In genomic region chr17:2958706-2959222, GRCh38 we compare ENCODE assay signal across 21 cellular contexts.
DNase-seq lines count a peak whose midpoint lies in the region; ATAC-seq and TF ChIP-seq lines count a peak whose summit lies in the region.
"Had no signal": no experiment of that assay in that cellular context is flagged by ENCODE, and none has a peak within 500 bp of the region (broad histone marks: within the 10 kb centered on the region; RNA-seq: fewer than 3 reads in every experiment).

No MANE protein-coding gene starts in this region.

- H4K8ac ChIP-seq in mesendoderm (ENCODE audit: low read depth, low read length): no peak overlapping the region

- CTCF ChIA-PET in activated CD8-positive, alpha-beta memory T cell treated with anti-CD3 and anti-CD28 coated beads, Interleukin-2, amount 10 ng/mL, durations not matched to agents 7 days and 5 days (lab: Charles Lee): interaction anchor here (1.0 to 1.2 kb wide), 2 partner anchors 110 to 172 kb away, joined by 3 read pairs; no protein-coding TSS in a partner anchor
- CTCF ChIA-PET in Panc1 (lab: Charles Lee): no interaction called here

- peak; percentile 32 for DNase-seq in activated CD8-positive, alpha-beta memory T cell treated with anti-CD3 and anti-CD28 coated beads, Interleukin-2, amount 50 U/mL, for 48 hours
- DNase-seq in activated CD8-positive, alpha-beta memory T cell treated with anti-CD3 and anti-CD28 coated beads, Interleukin-2, amount 10 ng/mL, durations not matched to agents 7 days and 5 days: no peak
- DNase-seq in Panc1 (ENCODE audit: low read depth, low spot score) (no peak), mesendoderm (no peak), ureter (ENCODE audit: low spot score) (peak; percentile 30), amygdala (lab: John Stamatoyannopoulos, UW) (no peak), NCI-H510A (lab: John Stamatoyannopoulos, UW) (no peak)
- DNase-seq: activated CD4-positive, alpha-beta T cell treated with anti-CD3 and anti-CD28 coated beads, Interleukin-2, amount 10 ng/mL, durations not matched to agents 24 days and 14 days; activated naive CD8-positive, alpha-beta T cell treated with anti-CD3 and anti-CD28 coated beads for 36 hours; central memory CD4-positive, alpha-beta T cell; kidney; lower lobe of right lung; NCI-H1092; NCI-H2081; NCI-H510A treated with DMSO at 0.1 percent for 48 hours; RPMI8226; stimulated activated CD8-positive, alpha-beta memory T cell treated with anti-CD3 and anti-CD28 coated beads, Interleukin-4, amount 100 ng/mL, for 48 hours had no signal

- no peak overlapping the region for H2BK5ac ChIP-seq in mesendoderm (ENCODE audit: low read length)

- H3K27me3 ChIP-seq in Panc1 (ENCODE audit: control insufficient read depth, insufficient read depth, low read length): no peaks in the 10 kb centered on the region
- no peaks in the 10 kb centered on the region for H3K27me3 ChIP-seq in mesendoderm (ENCODE audit: insufficient read depth, low read length, poor library complexity)
- H3K27me3 ChIP-seq: neural progenitor cell had no signal

- no peak overlapping the region for H3K4me3 Mint-ChIP-seq in activated CD8-positive, alpha-beta memory T cell treated with anti-CD3 and anti-CD28 coated beads, Interleukin-2, amount 10 ng/mL, durations not matched to agents 7 days and 5 days
- H3K4me3 Mint-ChIP-seq: activated CD4-positive, alpha-beta T cell treated with anti-CD3 and anti-CD28 coated beads, Interleukin-2, amount 10 ng/mL, durations not matched to agents 24 days and 14 days; activated naive CD8-positive, alpha-beta T cell treated with anti-CD3 and anti-CD28 coated beads for 36 hours; neural progenitor cell had no signal

- WGBS in mesendoderm (ENCODE audit: extremely low coverage, insufficient coverage, low lambda C conversion rate): no CpG with 5 or more reads among the region's 10 CpGs

- H2AK5ac ChIP-seq in mesendoderm (ENCODE audit: low read length): no peak overlapping the region

- peaks cover 8% of the 10 kb centered on the region for H3K27me3 Mint-ChIP-seq in activated CD8-positive, alpha-beta memory T cell treated with anti-CD3 and anti-CD28 coated beads, Interleukin-2, amount 10 ng/mL, durations not matched to agents 7 days and 5 days

- H3K4me2 ChIP-seq in mesendoderm (ENCODE audit: low read length): no peak overlapping the region
- H3K4me2 ChIP-seq: neural progenitor cell had no signal

- no peaks in the 10 kb centered on the region for H3K36me3 Mint-ChIP-seq in activated CD8-positive, alpha-beta memory T cell treated with anti-CD3 and anti-CD28 coated beads, Interleukin-2, amount 10 ng/mL, durations not matched to agents 7 days and 5 days
- H3K36me3 Mint-ChIP-seq: activated naive CD8-positive, alpha-beta T cell treated with anti-CD3 and anti-CD28 coated beads for 36 hours; neural progenitor cell had no signal

- H2BK120ac ChIP-seq in mesendoderm (ENCODE audit: low read depth, low read length): no peak overlapping the region

- intact Hi-C loops in Panc1 (cut with micrococcal nuclease; ENCODE audit: unreplicated experiment): no loop called here

- H3K36me3 ChIP-seq in Panc1 (ENCODE audit: control insufficient read depth, insufficient read depth, low read length) (no peaks in the 10 kb centered on the region), mesendoderm (ENCODE audit: control insufficient read depth, insufficient read depth, low read length) (no peaks in the 10 kb centered on the region)
- H3K36me3 ChIP-seq: lower lobe of right lung, neural progenitor cell had no signal

- H3K4me3 ChIP-seq in Panc1 (ENCODE audit: low read depth in 2 of 2, low read length in 2 of 2) (no peak overlapping the region), mesendoderm (ENCODE audit: low read length) (no peak overlapping the region)
- H3K4me3 ChIP-seq: BLaER1 treated with 17β-estradiol and CSF1 and Interleukin-3, amounts not matched to agents 10 nM and 100 nM; lower lobe of right lung; neural progenitor cell had no signal

- no peak for ATAC-seq in activated CD8-positive, alpha-beta memory T cell treated with anti-CD3 and anti-CD28 coated beads, Interleukin-2, amount 10 ng/mL, durations not matched to agents 7 days and 5 days
- ATAC-seq in Panc1: no peak
- ATAC-seq: HCT116, lower lobe of right lung had no signal

- H3K4ac ChIP-seq in mesendoderm (ENCODE audit: low read depth, low read length): no peak overlapping the region

- no peak overlapping the region for H2BK15ac ChIP-seq in mesendoderm (replicated peaks; ENCODE audit: low read depth)

- no peak overlapping the region for H4K5ac ChIP-seq in mesendoderm (ENCODE audit: low read length)

- POLR2A ChIA-PET in Panc1 (lab: Charles Lee): no interaction called here

- H3K4me1 ChIP-seq in Panc1 (ENCODE audit: control insufficient read depth, insufficient read depth, low read length) (peaks cover 23% of the 10 kb centered on the region), mesendoderm (ENCODE audit: control insufficient read depth, low read depth, low read length) (no peaks in the 10 kb centered on the region)

- H3K9me3 Mint-ChIP-seq in activated CD8-positive, alpha-beta memory T cell treated with anti-CD3 and anti-CD28 coated beads, Interleukin-2, amount 10 ng/mL, durations not matched to agents 7 days and 5 days (ENCODE audit: low read depth): no peaks in the 10 kb centered on the region
- H3K9me3 Mint-ChIP-seq: activated CD4-positive, alpha-beta T cell treated with anti-CD3 and anti-CD28 coated beads, Interleukin-2, amount 10 ng/mL, durations not matched to agents 24 days and 14 days; activated naive CD8-positive, alpha-beta T cell treated with anti-CD3 and anti-CD28 coated beads for 36 hours; activated T-helper 2 cell treated with anti-CD3 and anti-CD28 coated beads, Interferon-gamma antibody, Interleukin-2, Interleukin-4, amounts not matched to agents 10 μg/mL and 5 μg/mL and 100 μg/mL, durations not matched to agents 14 hours and 24 hours and 36 hours; neural progenitor cell had no signal

- no TSS peak for BruUV-seq in Panc1 (replicated peaks; lab: Mats Ljungman, UMichigan)

- in situ Hi-C loops in Panc1 (cut with HindIII; ENCODE audit: low pct_unique_long_range_greater_than_20kb, low sequenced_read_pairs): no loop called here

- no peak overlapping the region for H3K23ac ChIP-seq in mesendoderm (ENCODE audit: low read length)

- peaks cover 3% of the 10 kb centered on the region for H3K79me1 ChIP-seq in mesendoderm (ENCODE audit: low read length)

- peaks cover 10% of the 10 kb centered on the region for H3K79me2 ChIP-seq in mesendoderm (ENCODE audit: control insufficient read depth, insufficient read depth, low read length)

- TF ChIP-seq CTCF in Panc1 (IDR thresholded peaks at IDR 0.05): no peak

- H3K9me3 ChIP-seq in Panc1 (ENCODE audit: control insufficient read depth, insufficient read depth, low read depth, low read length): no peaks in the 10 kb centered on the region
- H3K9me3 ChIP-seq: BLaER1 treated with 17β-estradiol and CSF1 and Interleukin-3, amounts not matched to agents 10 nM and 100 nM; lower lobe of right lung had no signal

- no peak overlapping the region for H3K9ac ChIP-seq in mesendoderm (ENCODE audit: low read length)
- H3K9ac ChIP-seq: neural progenitor cell had no signal

- H3K4me1 Mint-ChIP-seq in activated CD8-positive, alpha-beta memory T cell treated with anti-CD3 and anti-CD28 coated beads, Interleukin-2, amount 10 ng/mL, durations not matched to agents 7 days and 5 days: peaks cover 12% of the 10 kb centered on the region

- H3K18ac ChIP-seq in mesendoderm (ENCODE audit: low read length): no peak overlapping the region

- no peak overlapping the region for H3K27ac Mint-ChIP-seq in activated CD8-positive, alpha-beta memory T cell treated with anti-CD3 and anti-CD28 coated beads, Interleukin-2, amount 10 ng/mL, durations not matched to agents 7 days and 5 days
- H3K27ac Mint-ChIP-seq: activated CD4-positive, alpha-beta T cell treated with anti-CD3 and anti-CD28 coated beads, Interleukin-2, amount 10 ng/mL, durations not matched to agents 24 days and 14 days; activated naive CD8-positive, alpha-beta T cell treated with anti-CD3 and anti-CD28 coated beads for 36 hours; activated T-helper 2 cell treated with anti-CD3 and anti-CD28 coated beads, Interferon-gamma antibody, Interleukin-2, Interleukin-4, amounts not matched to agents 10 μg/mL and 5 μg/mL and 100 μg/mL, durations not matched to agents 14 hours and 24 hours and 36 hours; neural progenitor cell had no signal

- peak overlapping the region; percentile 5 for H3K56ac ChIP-seq in mesendoderm (ENCODE audit: low read length)

- H3K27ac ChIP-seq in Panc1 (ENCODE audit: low read length): peak overlapping the region; percentile 78; the same call in 1 of the 2 replicates
- no peak overlapping the region for H3K27ac ChIP-seq in mesendoderm (ENCODE audit: low read depth, low read length)
- H3K27ac ChIP-seq: lower lobe of right lung, neural progenitor cell had no signal

Comparison
In these comparisons a context has a peak if more than half of its experiments do, and no peak if none do; other contexts are left out.
1. DNase-seq: peak in activated CD8-positive, alpha-beta memory T cell treated with anti-CD3 and anti-CD28 coated beads, Interleukin-2, amount 50 U/mL, for 48 hours (single experiment) and ureter (single experiment); none in activated CD8-positive, alpha-beta memory T cell treated with anti-CD3 and anti-CD28 coated beads, Interleukin-2, amount 10 ng/mL, durations not matched to agents 7 days and 5 days (single experiment), Panc1 (single experiment), mesendoderm (single experiment), amygdala (0 of 56) and NCI-H510A (single experiment).